In the genomic region with DNA sequence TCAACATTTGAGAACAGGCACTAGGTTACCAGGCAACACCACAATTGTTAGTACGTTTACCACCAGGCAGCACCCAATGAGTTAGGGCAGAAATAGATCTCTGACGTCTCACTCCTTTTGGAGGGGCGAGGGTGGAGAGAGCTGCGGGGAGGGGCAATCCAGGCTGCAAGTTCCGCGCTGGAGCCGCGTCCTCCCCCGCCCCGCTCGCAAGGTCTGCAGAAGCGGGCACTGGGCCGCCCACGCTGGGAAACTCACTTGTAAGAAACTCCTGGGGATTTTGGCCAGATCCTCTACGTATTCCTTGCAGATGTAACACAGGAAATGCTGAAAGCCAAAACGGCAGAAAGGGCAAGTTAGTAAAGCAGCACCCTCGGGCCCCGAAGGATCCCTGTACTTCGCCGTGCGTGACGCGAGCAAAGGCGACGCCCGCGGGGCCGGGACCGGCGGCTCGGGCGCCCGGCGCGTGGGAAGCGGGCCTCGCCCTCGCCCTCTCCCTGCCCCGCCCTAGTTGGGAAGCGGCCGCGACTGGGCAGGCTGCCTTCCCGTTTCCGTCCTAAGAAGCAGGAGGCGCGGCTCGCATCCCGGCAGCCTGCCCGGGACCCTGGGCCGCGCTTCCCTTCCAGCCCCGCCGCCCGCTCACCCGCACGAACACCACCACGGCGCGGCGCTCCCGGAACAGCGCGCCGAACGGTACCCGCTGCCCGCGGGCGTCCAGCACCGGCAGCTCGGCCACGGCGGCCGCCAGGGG, we compare ENCODE assay signal across 7 cellular contexts. TPM values are rescaled to one million over a fixed set of nuclear protein-coding genes. Genes with fewer than 3 reads are reported as not detected.
DNase-seq lines count a peak whose midpoint lies in the region; ATAC-seq lines count a peak whose summit lies in the region.

No MANE protein-coding gene starts in this region.

- DNase-seq in NCI-H446 (lab: John Stamatoyannopoulos, UW) (peak; percentile 14 to 49), dedifferentiated amniotic fluid mesenchymal stem cell (ENCODE audit: extremely low spot score) (peak; percentile 83), left lobe of liver (ENCODE audit: low spot score) (peak; percentile 82)
- DNase-seq in activated CD4-positive, alpha-beta T cell treated with anti-CD3 and anti-CD28 coated beads, Interleukin-2, amount 10 ng/mL, durations not matched to agents 7 days and 5 days, result peak; percentile 68
- DNase-seq in stimulated activated CD4-positive, alpha-beta T cell treated with anti-CD3 and anti-CD28 coated beads, Interleukin-1b, Interleukin-23, amount 100 ng/mL, for 4 hours (ENCODE audit: low read depth in 2 of 2), result peak; percentile 31 to 39

- POLR2A ChIA-PET in activated CD4-positive, alpha-beta T cell treated with anti-CD3 and anti-CD28 coated beads, Interleukin-2, amount 10 ng/mL, durations not matched to agents 7 days and 5 days (lab: Charles Lee), result no interaction called here

- peaks cover 9% of the 10 kb centered on the region for H3K27me3 Mint-ChIP-seq in activated CD4-positive, alpha-beta T cell treated with anti-CD3 and anti-CD28 coated beads, Interleukin-2, amount 10 ng/mL, durations not matched to agents 7 days and 5 days

- H3K9me3 Mint-ChIP-seq in activated CD4-positive, alpha-beta T cell treated with anti-CD3 and anti-CD28 coated beads, Interleukin-2, amount 10 ng/mL, durations not matched to agents 7 days and 5 days, result no peaks in the 10 kb centered on the region

- CTCF ChIA-PET in activated CD4-positive, alpha-beta T cell treated with anti-CD3 and anti-CD28 coated beads, Interleukin-2, amount 10 ng/mL, durations not matched to agents 7 days and 5 days (lab: Charles Lee), result interaction anchor here (0.6 to 2.1 kb wide), 2 partner anchors 145 to 213 kb away, joined by 5 read pairs; no protein-coding TSS in a partner anchor

- peaks cover 17% of the 10 kb centered on the region for H3K4me1 Mint-ChIP-seq in activated CD4-positive, alpha-beta T cell treated with anti-CD3 and anti-CD28 coated beads, Interleukin-2, amount 10 ng/mL, durations not matched to agents 7 days and 5 days

- peak overlapping the region; percentile 80 for H3K4me3 Mint-ChIP-seq in activated CD4-positive, alpha-beta T cell treated with anti-CD3 and anti-CD28 coated beads, Interleukin-2, amount 10 ng/mL, durations not matched to agents 7 days and 5 days

- H3K36me3 Mint-ChIP-seq in activated CD4-positive, alpha-beta T cell treated with anti-CD3 and anti-CD28 coated beads, Interleukin-2, amount 10 ng/mL, durations not matched to agents 7 days and 5 days (ENCODE audit: low read depth), result peaks cover 2% of the 10 kb centered on the region

- ATAC-seq in GM18520 (IDR thresholded peaks at IDR 0.05; ENCODE audit: unreplicated experiment) (peak; percentile 28), HG03066 (IDR thresholded peaks at IDR 0.05; ENCODE audit: low read depth, unreplicated experiment) (peak; percentile 54), left lobe of liver (peak; percentile 87)

- peak overlapping the region; percentile 83 for H3K27ac Mint-ChIP-seq in activated CD4-positive, alpha-beta T cell treated with anti-CD3 and anti-CD28 coated beads, Interleukin-2, amount 10 ng/mL, durations not matched to agents 7 days and 5 days

RNA-seq across cellular contexts. Expression of a gene that starts 0.5 kb away (rescaled TPM):
- total RNA-seq in activated CD4-positive, alpha-beta T cell treated with anti-CD3 and anti-CD28 coated beads, Interleukin-2, amount 10 ng/mL, durations not matched to agents 7 days and 5 days, result 1 to 10 TPM; 5.0 to 5.6 TPM
- 2.8 TPM for total RNA-seq in left lobe of liver

RNA-seq across cellular contexts. Expression of a gene that starts 35.0 kb away (rescaled TPM):
- total RNA-seq in activated CD4-positive, alpha-beta T cell treated with anti-CD3 and anti-CD28 coated beads, Interleukin-2, amount 10 ng/mL, durations not matched to agents 7 days and 5 days, result under 1 TPM; 0.62 to 0.83 TPM
- 29.0 TPM for total RNA-seq in left lobe of liver

Comparison
In these comparisons a context has a peak if more than half of its experiments do, and no peak if none do; other contexts are left out.
1. Peak in every context shown above with its lines: DNase-seq and ATAC-seq.
2. ATAC-seq: peak in every context shown above with its lines; median percentile 87 in left lobe of liver; 54 in HG03066; 28 in GM18520.
3. DNase-seq: peak in every context shown above with its lines; median percentile 83 in dedifferentiated amniotic fluid mesenchymal stem cell; 82 in left lobe of liver; 68 in activated CD4-positive, alpha-beta T cell treated with anti-CD3 and anti-CD28 coated beads, Interleukin-2, amount 10 ng/mL, durations not matched to agents 7 days and 5 days; 35 in stimulated activated CD4-positive, alpha-beta T cell treated with anti-CD3 and anti-CD28 coated beads, Interleukin-1b, Interleukin-23, amount 100 ng/mL, for 4 hours; 32 in NCI-H446.
4. RNA of a gene that starts 35.0 kb away (total RNA-seq): 29.0 TPM in left lobe of liver (single experiment); 0.62 to 0.83 TPM in activated CD4-positive, alpha-beta T cell treated with anti-CD3 and anti-CD28 coated beads, Interleukin-2, amount 10 ng/mL, durations not matched to agents 7 days and 5 days; every median in the first group is over 10 times any median in the second.